In genomic region chr2:131672471-131673399, GRCh38 we compare ENCODE assay signal across 8 cellular contexts.
DNase-seq lines count a peak whose midpoint lies in the region; ATAC-seq, FAIRE-seq and TF ChIP-seq lines count a peak whose summit lies in the region.
"Not testable (repeated sequence)": the region's sequence is repeated elsewhere in the genome, so short reads cannot be mapped to it uniquely, and the experiment has no call there.

No MANE protein-coding gene starts in this region.

- peaks cover 16 to 59% (median 33%) of the 10 kb centered on the region in 5 donors for H3K27me3 Mint-ChIP-seq in naive thymus-derived CD4-positive, alpha-beta T cell

- peak; percentile 96 for ATAC-seq in naive thymus-derived CD4-positive, alpha-beta T cell

- FAIRE-seq in H54 (lab: Jason Lieb, UNC), result not testable (repeated sequence)

- H3F3A ChIP-seq in PC-9 (ENCODE audit: insufficient read depth, low read depth), result not testable (repeated sequence)

- DNase-seq in EL (peak; percentile 58), H54 (ENCODE audit: insufficient read length, low spot score) (peak; percentile 19), PC-9 (peak in 1 of 2 experiments; percentile 63), fibroblast of peridontal ligament (ENCODE audit: extremely low read depth) (peak; percentile 37), stomach (peak; percentile 74)
- DNase-seq in activated T-helper 1 cell treated with anti-CD3 and anti-CD28 coated beads, Interleukin-2, amount 50 U/mL, for 16 hours (ENCODE audit: low read depth in 1 of 2, low spot score in 1 of 2), result peak; percentile 25 to 36
- peak; percentile 44 to 73 (median 62) for DNase-seq in naive thymus-derived CD4-positive, alpha-beta T cell

- not testable (repeated sequence) for H3K9me3 Mint-ChIP-seq in naive thymus-derived CD4-positive, alpha-beta T cell

- H3K27ac ChIP-seq in PC-9; naive thymus-derived CD4-positive, alpha-beta T cell (ENCODE audit: low read depth, low read length); stomach: not testable (repeated sequence)

- BruUV-seq in PC-9 (replicated peaks; lab: Mats Ljungman, UMichigan), result not testable (repeated sequence)

- peak overlapping the region; percentile 25 to 76 (median 72) for H3K4me3 Mint-ChIP-seq in naive thymus-derived CD4-positive, alpha-beta T cell

- TF ChIP-seq POLR2A in H54 (IDR thresholded peaks at IDR 0.05; ENCODE audit: low read depth, low read length); stomach (IDR thresholded peaks at IDR 0.05): not testable (repeated sequence)

- H2AFZ ChIP-seq in PC-9, result not testable (repeated sequence)

- POLR2A ChIA-PET in PC-9 (lab: Charles Lee; ENCODE audit: unreplicated experiment); naive thymus-derived CD4-positive, alpha-beta T cell (lab: Charles Lee): not testable (repeated sequence)

- H3K4me3 ChIP-seq in PC-9, result not testable (repeated sequence)
- H3K4me3 ChIP-seq in naive thymus-derived CD4-positive, alpha-beta T cell (ENCODE audit: low read length), result peak overlapping the region; percentile 47
- H3K4me3 ChIP-seq in stomach, result peak overlapping the region; percentile 34 to 49 (median 38)

- not testable (repeated sequence) for H3K36me3 Mint-ChIP-seq in naive thymus-derived CD4-positive, alpha-beta T cell

- intact Hi-C loops in PC-9 (cut with micrococcal nuclease; ENCODE audit: unreplicated experiment), result not testable (repeated sequence)
- intact Hi-C loops in naive thymus-derived CD4-positive, alpha-beta T cell (cut with micrococcal nuclease), result loop anchor here (1.0 to 10.0 kb wide), 5 partner anchors 148 to 518 kb away; partner anchors contain the start of genes CCDC74A (in 1 of the 2) and MZT2A (in 1 of the 2)
- intact Hi-C loops in stomach (cut with DNase I; ENCODE audit: low total_unique reads), result loop anchor here (10.0 kb wide), 2 partner anchors 132 to 518 kb away; no protein-coding TSS in a partner anchor

- H3K4me1 ChIP-seq in PC-9 (replicated peaks; ENCODE audit: insufficient read depth); naive thymus-derived CD4-positive, alpha-beta T cell (ENCODE audit: control insufficient read depth in 2 of 2, insufficient read depth in 2 of 2, low read length in 2 of 2): not testable (repeated sequence)
- peaks cover 21 to 25% (median 23%) of the 10 kb centered on the region in 4 donors for H3K4me1 ChIP-seq in stomach

- not testable (repeated sequence) for H3K27ac Mint-ChIP-seq in naive thymus-derived CD4-positive, alpha-beta T cell

- H3K4me2 ChIP-seq in PC-9, result peak overlapping the region; percentile 38; the same call in 1 of the 2 replicates

- 3 to 10% (median 5%) methylated on average over 28 to 38 of the region's 38 CpGs; no CpG with 5 or more reads in 1 of the 5 donors for WGBS in stomach, 5 donors

- not testable (repeated sequence) for TF ChIP-seq EP300 in Ishikawa (IDR thresholded peaks at IDR 0.05; ENCODE audit: borderline replicate concordance); stomach (IDR thresholded peaks at IDR 0.05)

- H3K27me3 ChIP-seq in PC-9 (ENCODE audit: insufficient read depth, low read depth) (peaks cover 27% of the 10 kb centered on the region), stomach (peaks cover 0 to 47% (median 16%) of the 10 kb centered on the region in 3 donors)
- H3K27me3 ChIP-seq in naive thymus-derived CD4-positive, alpha-beta T cell (ENCODE audit: control insufficient read depth in 2 of 2, insufficient read depth in 2 of 2, low read length in 2 of 2), result not testable (repeated sequence)

- not testable (repeated sequence) for H3K9me3 ChIP-seq in PC-9 (ENCODE audit: insufficient read depth, low read depth); naive thymus-derived CD4-positive, alpha-beta T cell (ENCODE audit: control insufficient read depth in 2 of 3, low read length in 3 of 3); stomach

- H3K36me3 ChIP-seq in PC-9 (ENCODE audit: low read depth); naive thymus-derived CD4-positive, alpha-beta T cell (ENCODE audit: control insufficient read depth in 2 of 3, insufficient read depth in 3 of 3, low read length in 3 of 3); stomach: not testable (repeated sequence)

- peak; percentile 43 for TF ChIP-seq RAD21 in Ishikawa (IDR thresholded peaks at IDR 0.05; ENCODE audit: low read depth)

- H3K4me1 Mint-ChIP-seq in naive thymus-derived CD4-positive, alpha-beta T cell, result not testable (repeated sequence)

- TF ChIP-seq CTCF in PC-9 (conservative IDR thresholded peaks at IDR 0.05) (peak; percentile 58), stomach (IDR thresholded peaks at IDR 0.05) (peak in 5 of 7 experiments; percentile 33 to 53 (median 40))

- CTCF ChIA-PET in PC-9 (lab: Charles Lee), result interaction anchor here (0.6 to 1.1 kb wide), 5 partner anchors 9 to 519 kb away, joined by 4 to 15 read pairs (median 11); no protein-coding TSS in a partner anchor
- CTCF ChIA-PET in naive thymus-derived CD4-positive, alpha-beta T cell (lab: Charles Lee), result interaction anchor here (0.6 to 2.5 kb wide), 11 partner anchors 9 to 522 kb away, joined by 3 to 17 read pairs (median 4); no protein-coding TSS in a partner anchor

- not testable (repeated sequence) for H3K9me2 ChIP-seq in PC-9 (ENCODE audit: insufficient read depth)

- not testable (repeated sequence) for H3K79me2 ChIP-seq in PC-9 (ENCODE audit: low read depth)

- not testable (repeated sequence) for H4K20me1 ChIP-seq in PC-9 (ENCODE audit: insufficient read depth)

TF ChIP-seq in Ishikawa, 13 proteins besides CTCF, POLR2A, EP300 and RAD21:
- TF ChIP-seq NFIC (IDR thresholded peaks at IDR 0.05) (peak; percentile 40; the same call in 1 of the 2 replicates), YY1 (IDR thresholded peaks at IDR 0.05; ENCODE audit: low read depth) (peak; percentile 58; the same call in 1 of the 2 replicates), TEAD4 (IDR thresholded peaks at IDR 0.05) (peak; percentile 65), TCF12 (IDR thresholded peaks at IDR 0.05; ENCODE audit: low read depth) (peak; percentile 40; the same call in 1 of the 2 replicates)
- TF ChIP-seq, protein P1, sequence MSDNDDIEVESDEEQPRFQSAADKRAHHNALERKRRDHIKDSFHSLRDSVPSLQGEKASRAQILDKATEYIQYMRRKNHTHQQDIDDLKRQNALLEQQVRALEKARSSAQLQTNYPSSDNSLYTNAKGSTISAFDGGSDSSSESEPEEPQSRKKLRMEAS (IDR thresholded peaks at IDR 0.05), result peak; percentile 57; the same call in 1 of the 2 replicates
